8 cellular contexts compared by ENCODE assay signal in the genomic region with DNA sequence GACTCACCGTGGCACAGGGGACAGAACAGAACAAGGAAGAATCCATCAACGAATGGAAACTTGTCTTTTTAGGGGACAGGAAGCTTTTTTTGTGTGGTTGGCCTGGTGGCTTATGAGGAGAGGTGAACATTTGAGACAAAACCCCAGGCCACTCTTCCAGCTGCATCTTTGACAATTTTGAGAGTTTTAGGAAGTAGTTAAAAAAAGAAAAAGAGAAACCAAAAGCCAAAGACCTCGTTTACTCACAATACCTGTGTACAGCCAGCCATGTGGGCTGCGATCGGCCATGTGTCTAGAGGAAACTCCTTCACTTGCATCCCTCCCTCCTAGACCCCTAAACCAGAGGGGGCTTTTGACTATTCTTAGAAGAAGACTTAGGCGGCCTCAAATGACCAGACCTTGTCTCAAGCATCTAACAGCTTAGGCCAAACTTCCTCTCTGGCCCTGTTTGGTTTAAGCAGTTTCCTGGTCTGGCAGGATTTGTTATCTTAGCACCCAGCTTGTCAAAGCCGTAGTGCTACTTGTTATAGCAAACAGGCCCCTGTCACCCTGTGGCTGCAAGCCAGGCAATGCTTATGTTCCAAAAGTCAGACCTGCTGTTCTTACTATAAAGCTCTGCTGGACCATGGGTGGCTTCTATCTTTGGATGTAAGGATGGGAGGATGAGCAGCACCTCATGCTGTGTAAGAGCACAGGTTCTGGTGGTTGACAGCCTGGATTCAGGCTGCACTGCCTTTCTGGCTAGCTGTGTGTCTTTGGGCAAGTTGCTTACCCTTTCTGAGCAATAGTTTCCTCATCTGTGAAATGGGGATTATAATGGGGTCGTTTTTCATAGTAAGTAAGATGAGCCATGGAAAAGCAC. TPM values are rescaled to one million over a fixed set of nuclear protein-coding genes. Genes with fewer than 3 reads are reported as not detected.
DNase-seq lines count a peak whose midpoint lies in the region; ATAC-seq and TF ChIP-seq lines count a peak whose summit lies in the region.

No MANE protein-coding gene starts in this region.

- H3K9me3 ChIP-seq in DND-41 (ENCODE audit: insufficient read depth, low read length, severe bottlenecking) (no peaks in the 10 kb centered on the region), Caco-2 (no peaks in the 10 kb centered on the region)

- CTCF ChIA-PET in Caco-2 (lab: Charles Lee) = interaction anchor here (0.7 to 3.9 kb wide), 3 partner anchors 18 to 175 kb away, joined by 3 to 16 read pairs (median 3); a partner anchor contains a TSS

- H3K4me2 ChIP-seq in DND-41 (ENCODE audit: insufficient read depth, low read length) = peak overlapping the region; percentile 36
- H3K4me2 ChIP-seq in GM23338 = peak overlapping the region; percentile 46

- H3K27me3 ChIP-seq in DND-41 (ENCODE audit: insufficient read depth, low read length, poor library complexity) (no peaks in the 10 kb centered on the region), GM23338 (ENCODE audit: insufficient read depth) (no peaks in the 10 kb centered on the region), Caco-2 (replicated peaks; ENCODE audit: control insufficient read depth, insufficient read depth, low read length) (no peaks in the 10 kb centered on the region)

- H3K4me3 ChIP-seq in DND-41 (ENCODE audit: low read depth in 1 of 2, low read length in 2 of 2) = no peak overlapping the region
- H3K4me3 ChIP-seq in GM23338 = no peak overlapping the region
- no peak overlapping the region for H3K4me3 ChIP-seq in Caco-2 (ENCODE audit: low read depth, low read length)

- H3F3A ChIP-seq in GM23338 (replicated peaks; ENCODE audit: low read depth) = no peaks in the 10 kb centered on the region

- no peak overlapping the region for H3K9ac ChIP-seq in DND-41 (ENCODE audit: low read depth, low read length)

- peaks cover 11% of the 10 kb centered on the region for H3K27me3 Mint-ChIP-seq in GM23338 (ENCODE audit: insufficient read depth, low read depth, poor library complexity)
- H3K27me3 Mint-ChIP-seq in activated T-helper 1 cell treated with anti-CD3 and anti-CD28 coated beads, Interleukin-12 subunit alpha, Interleukin-12 subunit beta, Interleukin-2, Interleukin-4 antibody, amounts not matched to agents 30 ng/mL and 10 ng/mL and 1 ng/mL, durations not matched to agents 14 hours and 24 hours and 36 hours (ENCODE audit: insufficient read depth) = no peaks in the 10 kb centered on the region
- no peaks in the 10 kb centered on the region for H3K27me3 Mint-ChIP-seq in stimulated activated naive CD8-positive, alpha-beta T cell treated with anti-CD3 and anti-CD28 coated beads, Interleukin-15, Interleukin-2, amounts not matched to agents 100 ng/mL and 50 ng/mL, for 24 hours
- H3K27me3 Mint-ChIP-seq in Caco-2 (ENCODE audit: insufficient read depth, unreplicated experiment) = no peaks in the 10 kb centered on the region

- H4K20me1 ChIP-seq in DND-41 (ENCODE audit: insufficient read depth, low read length) (peaks cover 7% of the 10 kb centered on the region), GM23338 (replicated peaks; ENCODE audit: insufficient read depth) (no peaks in the 10 kb centered on the region; the same call in none of the 2 replicates)

- peaks cover 74% of the 10 kb centered on the region for H3K4me1 Mint-ChIP-seq in GM23338
- peaks cover 95% of the 10 kb centered on the region for H3K4me1 Mint-ChIP-seq in activated T-helper 1 cell treated with anti-CD3 and anti-CD28 coated beads, Interleukin-12 subunit alpha, Interleukin-12 subunit beta, Interleukin-2, Interleukin-4 antibody, amounts not matched to agents 30 ng/mL and 10 ng/mL and 1 ng/mL, durations not matched to agents 14 hours and 24 hours and 36 hours (ENCODE audit: low read depth)
- H3K4me1 Mint-ChIP-seq in stimulated activated naive CD8-positive, alpha-beta T cell treated with anti-CD3 and anti-CD28 coated beads, Interleukin-15, Interleukin-2, amounts not matched to agents 100 ng/mL and 50 ng/mL, for 24 hours (ENCODE audit: low read depth) = peaks cover 97% of the 10 kb centered on the region
- peaks cover 7% of the 10 kb centered on the region for H3K4me1 Mint-ChIP-seq in Caco-2 (ENCODE audit: low read depth, unreplicated experiment)

- peak; percentile 76; the same call in 2 of the 3 replicates for ATAC-seq in DND-41 (ENCODE audit: insufficient read depth, low read depth)
- no peak for ATAC-seq in GM23338

- POLR2A ChIA-PET in Caco-2 (lab: Charles Lee) = no interaction called here

- H3K4me1 ChIP-seq in DND-41 (ENCODE audit: insufficient read depth, low read length) (peaks cover 15% of the 10 kb centered on the region), GM23338 (ENCODE audit: insufficient read depth) (peaks cover 65% of the 10 kb centered on the region), Caco-2 (no peaks in the 10 kb centered on the region)

- H3K4me3 Mint-ChIP-seq in GM23338 = no peak overlapping the region; the same call in 2 of the 3 replicates
- H3K4me3 Mint-ChIP-seq in activated T-helper 1 cell treated with anti-CD3 and anti-CD28 coated beads, Interleukin-12 subunit alpha, Interleukin-12 subunit beta, Interleukin-2, Interleukin-4 antibody, amounts not matched to agents 30 ng/mL and 10 ng/mL and 1 ng/mL, durations not matched to agents 14 hours and 24 hours and 36 hours = peak overlapping the region; percentile 58
- peak overlapping the region; percentile 74 for H3K4me3 Mint-ChIP-seq in stimulated activated naive CD8-positive, alpha-beta T cell treated with anti-CD3 and anti-CD28 coated beads, Interleukin-15, Interleukin-2, amounts not matched to agents 100 ng/mL and 50 ng/mL, for 24 hours
- H3K4me3 Mint-ChIP-seq in Caco-2 (ENCODE audit: unreplicated experiment) = no peak overlapping the region

- no peaks in the 10 kb centered on the region for H3K9me2 ChIP-seq in GM23338 (ENCODE audit: insufficient read depth)

- BruUV-seq in Caco-2 (replicated peaks; lab: Mats Ljungman, UMichigan) = no TSS peak

- H3K27ac Mint-ChIP-seq in GM23338 (peak overlapping the region; percentile 46), Caco-2 (ENCODE audit: unreplicated experiment) (no peak overlapping the region)
- peak overlapping the region; percentile 97 for H3K27ac Mint-ChIP-seq in activated T-helper 1 cell treated with anti-CD3 and anti-CD28 coated beads, Interleukin-12 subunit alpha, Interleukin-12 subunit beta, Interleukin-2, Interleukin-4 antibody, amounts not matched to agents 30 ng/mL and 10 ng/mL and 1 ng/mL, durations not matched to agents 14 hours and 24 hours and 36 hours
- H3K27ac Mint-ChIP-seq in stimulated activated naive CD8-positive, alpha-beta T cell treated with anti-CD3 and anti-CD28 coated beads, Interleukin-15, Interleukin-2, amounts not matched to agents 100 ng/mL and 50 ng/mL, for 24 hours = peak overlapping the region; percentile 100

- H3K9me3 Mint-ChIP-seq in GM23338 (no peaks in the 10 kb centered on the region; the same call in 2 of the 3 replicates), Caco-2 (ENCODE audit: unreplicated experiment) (no peaks in the 10 kb centered on the region)
- H3K9me3 Mint-ChIP-seq in activated T-helper 1 cell treated with anti-CD3 and anti-CD28 coated beads, Interleukin-12 subunit alpha, Interleukin-12 subunit beta, Interleukin-2, Interleukin-4 antibody, amounts not matched to agents 30 ng/mL and 10 ng/mL and 1 ng/mL, durations not matched to agents 14 hours and 24 hours and 36 hours = no peaks in the 10 kb centered on the region
- H3K9me3 Mint-ChIP-seq in stimulated activated naive CD8-positive, alpha-beta T cell treated with anti-CD3 and anti-CD28 coated beads, Interleukin-15, Interleukin-2, amounts not matched to agents 100 ng/mL and 50 ng/mL, for 24 hours = no peaks in the 10 kb centered on the region

- TF ChIP-seq CTCF in DND-41 (IDR thresholded peaks at IDR 0.05; ENCODE audit: borderline replicate concordance, extremely low read depth, low read length, poor library complexity, severe bottlenecking) (no peak), GM23338 (conservative IDR thresholded peaks at IDR 0.05; ENCODE audit: low read depth in 2 of 2) (no peak), Caco-2 (IDR thresholded peaks at IDR 0.05; ENCODE audit: insufficient read depth in 1 of 2, low read depth in 1 of 2, low read length in 1 of 2, severe bottlenecking in 1 of 2, unreplicated experiment in 1 of 2) (no peak)

- H2AFZ ChIP-seq in DND-41 (ENCODE audit: low read depth, low read length) (no peak overlapping the region), GM23338 (no peak overlapping the region)

- H3K36me3 Mint-ChIP-seq in GM23338 (ENCODE audit: low read depth) = no peaks in the 10 kb centered on the region; the same call in 2 of the 3 replicates
- H3K36me3 Mint-ChIP-seq in activated T-helper 1 cell treated with anti-CD3 and anti-CD28 coated beads, Interleukin-12 subunit alpha, Interleukin-12 subunit beta, Interleukin-2, Interleukin-4 antibody, amounts not matched to agents 30 ng/mL and 10 ng/mL and 1 ng/mL, durations not matched to agents 14 hours and 24 hours and 36 hours (ENCODE audit: low read depth) = peaks cover 10% of the 10 kb centered on the region
- H3K36me3 Mint-ChIP-seq in stimulated activated naive CD8-positive, alpha-beta T cell treated with anti-CD3 and anti-CD28 coated beads, Interleukin-15, Interleukin-2, amounts not matched to agents 100 ng/mL and 50 ng/mL, for 24 hours (ENCODE audit: low read depth) = peaks cover 18% of the 10 kb centered on the region
- no peaks in the 10 kb centered on the region for H3K36me3 Mint-ChIP-seq in Caco-2 (ENCODE audit: insufficient read depth, unreplicated experiment)

- intact Hi-C loops in activated T-helper 1 cell treated with anti-CD3 and anti-CD28 coated beads, Interleukin-12 subunit alpha, Interleukin-12 subunit beta, Interleukin-2, Interleukin-4 antibody, amounts not matched to agents 30 ng/mL and 10 ng/mL and 1 ng/mL, durations not matched to agents 14 hours and 24 hours and 36 hours (cut with micrococcal nuclease) = loop anchor here (1.0 to 5.0 kb wide), 3 partner anchors 52 to 122 kb away; no protein-coding TSS in a partner anchor
- intact Hi-C loops in Caco-2 (cut with micrococcal nuclease; ENCODE audit: unreplicated experiment) = no loop called here

- no peaks in the 10 kb centered on the region for H3K79me2 ChIP-seq in DND-41 (ENCODE audit: insufficient read depth, low read length)
- H3K79me2 ChIP-seq in GM23338 (replicated peaks; ENCODE audit: insufficient read depth) = peaks cover 98% of the 10 kb centered on the region

- H3K36me3 ChIP-seq in DND-41 (ENCODE audit: insufficient read depth, low read length) (no peaks in the 10 kb centered on the region), GM23338 (ENCODE audit: insufficient read depth) (no peaks in the 10 kb centered on the region), Caco-2 (ENCODE audit: control insufficient read depth, insufficient read depth, low read length) (no peaks in the 10 kb centered on the region)

- peak overlapping the region; percentile 27 for H3K27ac ChIP-seq in DND-41 (ENCODE audit: low read length)
- peak overlapping the region; percentile 17 for H3K27ac ChIP-seq in GM23338 (ENCODE audit: low read depth)

- peak; percentile 53 for DNase-seq in DND-41
- DNase-seq in GM23338 (ENCODE audit: low spot score) = no peak
- peak; percentile 71 for DNase-seq in NOMO-1 treated with DMSO at 0.1 percent for 48 hours (lab: John Stamatoyannopoulos, UW; ENCODE audit: unreplicated experiment)
- peak; percentile 83 for DNase-seq in activated T-helper 1 cell treated with anti-CD3 and anti-CD28 coated beads, Interleukin-12 subunit alpha, Interleukin-12 subunit beta, Interleukin-2, Interleukin-4 antibody, amounts not matched to agents 30 ng/mL and 10 ng/mL and 1 ng/mL, durations not matched to agents 14 hours and 24 hours and 36 hours (ENCODE audit: low spot score)
- DNase-seq in lung microvascular endothelial cell (ENCODE audit: low read depth in 2 of 2) = peak; percentile 58 to 75
- DNase-seq in cerebellum (ENCODE audit: low spot score) = no peak
- no peak for DNase-seq in Caco-2

RNA-seq across cellular contexts. Expression of a gene that starts 17.7 kb away (rescaled TPM):
- 35.6 and 53.2 TPM in 2 replicates for total RNA-seq in GM23338 (2014; rRNA removed; shearing (Covaris generic))
- 7.8 and 8.5 TPM in 2 replicates for polyA plus RNA-seq in GM23338 (2016; fragmentation: Nextera tagmentation; extraction: Ambion mirVana)
- total RNA-seq in activated T-helper 1 cell treated with anti-CD3 and anti-CD28 coated beads, Interleukin-12 subunit alpha, Interleukin-12 subunit beta, Interleukin-2, Interleukin-4 antibody, amounts not matched to agents 30 ng/mL and 10 ng/mL and 1 ng/mL, durations not matched to agents 14 hours and 24 hours and 36 hours = 119 and 122 TPM in 2 replicates
- 7.2 and 18.1 TPM in 2 replicates for total RNA-seq in lung microvascular endothelial cell
- 43.8 TPM for total RNA-seq in cerebellum
- 88.9 and 91.5 TPM in 2 replicates for total RNA-seq in Caco-2 (2022)

Comparison
In these comparisons a context has a peak if more than half of its experiments do, and no peak if none do; other contexts are left out.
1. DNase-seq: peak in DND-41 (single experiment), NOMO-1 treated with DMSO at 0.1 percent for 48 hours (single experiment), activated T-helper 1 cell treated with anti-CD3 and anti-CD28 coated beads, Interleukin-12 subunit alpha, Interleukin-12 subunit beta, Interleukin-2, Interleukin-4 antibody, amounts not matched to agents 30 ng/mL and 10 ng/mL and 1 ng/mL, durations not matched to agents 14 hours and 24 hours and 36 hours (single experiment) and lung microvascular endothelial cell (2 of 2); none in GM23338 (single experiment), cerebellum (single experiment) and Caco-2 (0 of 2).
2. H3K4me3 Mint-ChIP-seq: peak in activated T-helper 1 cell treated with anti-CD3 and anti-CD28 coated beads, Interleukin-12 subunit alpha, Interleukin-12 subunit beta, Interleukin-2, Interleukin-4 antibody, amounts not matched to agents 30 ng/mL and 10 ng/mL and 1 ng/mL, durations not matched to agents 14 hours and 24 hours and 36 hours (single experiment) and stimulated activated naive CD8-positive, alpha-beta T cell treated with anti-CD3 and anti-CD28 coated beads, Interleukin-15, Interleukin-2, amounts not matched to agents 100 ng/mL and 50 ng/mL, for 24 hours (single experiment); none in GM23338 (single experiment) and Caco-2 (single experiment).